10 cellular contexts compared by ENCODE assay signal in the genomic region with DNA sequence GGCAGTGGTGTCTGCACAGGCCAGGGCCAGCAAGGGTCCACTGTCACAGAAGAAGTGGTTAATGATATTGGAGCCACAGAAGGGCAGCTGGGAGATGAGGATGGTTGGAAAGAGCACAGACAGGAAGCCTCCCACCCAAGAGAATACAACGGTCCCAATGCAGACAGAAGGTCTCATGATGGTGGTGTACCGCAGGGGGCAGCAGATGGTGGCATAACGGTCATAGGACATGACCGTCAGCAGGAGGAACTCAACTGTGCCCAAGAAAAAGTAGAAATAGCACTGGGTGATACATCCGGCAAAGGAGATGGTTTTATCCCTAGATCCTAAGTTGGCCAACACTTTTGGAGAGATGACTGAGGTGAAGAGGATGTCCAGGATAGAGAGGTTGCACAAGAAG. TPM values are rescaled to one million over a fixed set of nuclear protein-coding genes. Genes with fewer than 3 reads are reported as not detected.
"Had no signal": no experiment of that assay in that cellular context is flagged by ENCODE, and none has a peak within 500 bp of the region (broad histone marks: within the 10 kb centered on the region; RNA-seq: fewer than 3 reads in every experiment).

No MANE protein-coding gene starts in this region.

- H3K4me1 ChIP-seq: HAP-1 had no signal

- H3K9ac ChIP-seq: GM23248, KMS-11 had no signal

- H3K9me3 ChIP-seq: HAP-1 had no signal

- DNase-seq: H7, HFFc6, IMR-90 had no signal

- H3K4me2 ChIP-seq: KMS-11 had no signal

- H2AFZ ChIP-seq: GM23248 had no signal

- H3K27ac ChIP-seq: GM23248, HL-60, KMS-11 had no signal

- H3K36me3 ChIP-seq: HAP-1 had no signal

- H3K4me3 ChIP-seq: GM23248, HAP-1, K562 had no signal

RNA-seq across cellular contexts. Expression of a gene that starts 9.9 kb away (rescaled TPM):
- total RNA-seq: GM23248, H1, H7, HFFc6, HT1080, IMR-90, K562 had no signal
